19 cellular contexts compared by ENCODE assay signal in genomic region chr2:62426005-62426912, GRCh38.
"Had no signal": no experiment of that assay in that cellular context is flagged by ENCODE, and none has a peak within 500 bp of the region (broad histone marks: within the 10 kb centered on the region; RNA-seq: fewer than 3 reads in every experiment).

No MANE protein-coding gene starts in this region.

- H3K4me3 ChIP-seq: mucosa of descending colon, stomach, tibial artery, vagina had no signal

- H3K36me3 Mint-ChIP-seq: activated naive CD8-positive, alpha-beta T cell treated with anti-CD3 and anti-CD28 coated beads for 36 hours; brain; memory B cell; natural killer cell; T-cell had no signal

- H3K36me3 ChIP-seq: stomach, tibial artery, vagina had no signal

- DNase-seq: activated CD4-positive, alpha-beta T cell treated with anti-CD3 and anti-CD28 coated beads, Interleukin-2, amount 50 U/mL, for 1 hour; activated CD8-positive, alpha-beta memory T cell treated with anti-CD3 and anti-CD28 coated beads for 24 hours; activated naive CD8-positive, alpha-beta T cell treated with anti-CD3 and anti-CD28 coated beads for 36 hours; cortex of kidney; effector CD4-positive, alpha-beta T cell; foreskin melanocyte; mucosa of descending colon; natural killer cell; stimulated activated CD4-positive, alpha-beta T cell treated with anti-CD3 and anti-CD28 coated beads, Interleukin-1b, Interleukin-23, amount 100 ng/mL, for 48 hours; stomach; T-cell; T1000; tibial artery had no signal

- H3K27ac Mint-ChIP-seq: activated naive CD8-positive, alpha-beta T cell treated with anti-CD3 and anti-CD28 coated beads for 36 hours; brain; memory B cell; natural killer cell; T-cell had no signal

- ATAC-seq: activated CD4-positive, CD25-positive, alpha-beta regulatory T cell treated with anti-CD3 and anti-CD28 coated beads, Interleukin-2, amount 50 U/mL, for 24 hours; mucosa of descending colon; natural killer cell; sciatic nerve; T-cell had no signal

- H3K9me3 Mint-ChIP-seq: activated naive CD8-positive, alpha-beta T cell treated with anti-CD3 and anti-CD28 coated beads for 36 hours; central memory CD8-positive, alpha-beta T cell; natural killer cell had no signal

- H3K4me1 Mint-ChIP-seq: activated naive CD8-positive, alpha-beta T cell treated with anti-CD3 and anti-CD28 coated beads for 36 hours; brain; central memory CD8-positive, alpha-beta T cell; memory B cell; T-cell had no signal

- H3K9me3 ChIP-seq: mucosa of descending colon, stomach, tibial artery, vagina had no signal

- H3K4me1 ChIP-seq: tibial artery had no signal

- H3K27me3 ChIP-seq: stomach, tibial artery, vagina had no signal

- H3K27me3 Mint-ChIP-seq: activated naive CD8-positive, alpha-beta T cell treated with anti-CD3 and anti-CD28 coated beads for 36 hours; brain; central memory CD8-positive, alpha-beta T cell; memory B cell had no signal

- H3K4me3 Mint-ChIP-seq: activated naive CD8-positive, alpha-beta T cell treated with anti-CD3 and anti-CD28 coated beads for 36 hours; brain; central memory CD8-positive, alpha-beta T cell; memory B cell; natural killer cell; T-cell had no signal

- H3K27ac ChIP-seq: stomach, tibial artery had no signal
